1 cellular context compared by ENCODE assay signal in genomic region chr1:234735976-234736375, GRCh38.
TF ChIP-seq lines count a peak whose summit lies in the region.

No MANE protein-coding gene starts in this region.

TF ChIP-seq in IMR-90, 13 proteins besides CTCF, POLR2A, EP300 and RAD21:
- TF ChIP-seq NFE2L2 (IDR thresholded peaks at IDR 0.05; ENCODE audit: low read depth, low read length): no peak
- TF ChIP-seq MAZ (IDR thresholded peaks at IDR 0.05; ENCODE audit: borderline replicate concordance, low read depth, low read length): no peak
- TF ChIP-seq MXI1 (IDR thresholded peaks at IDR 0.05; ENCODE audit: borderline replicate concordance, low read depth, low read length): no peak
- TF ChIP-seq CEBPB (IDR thresholded peaks at IDR 0.05; ENCODE audit: low read depth, low read length): no peak
- no peak for TF ChIP-seq SMC3 (IDR thresholded peaks at IDR 0.05; ENCODE audit: low read depth, low read length)
- TF ChIP-seq, protein P1, sequence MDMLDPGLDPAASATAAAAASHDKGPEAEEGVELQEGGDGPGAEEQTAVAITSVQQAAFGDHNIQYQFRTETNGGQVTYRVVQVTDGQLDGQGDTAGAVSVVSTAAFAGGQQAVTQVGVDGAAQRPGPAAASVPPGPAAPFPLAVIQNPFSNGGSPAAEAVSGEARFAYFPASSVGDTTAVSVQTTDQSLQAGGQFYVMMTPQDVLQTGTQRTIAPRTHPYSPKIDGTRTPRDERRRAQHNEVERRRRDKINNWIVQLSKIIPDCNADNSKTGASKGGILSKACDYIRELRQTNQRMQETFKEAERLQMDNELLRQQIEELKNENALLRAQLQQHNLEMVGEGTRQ (IDR thresholded peaks at IDR 0.05; ENCODE audit: low read depth, low read length): no peak
- TF ChIP-seq FOS (IDR thresholded peaks at IDR 0.05; ENCODE audit: low read depth, low read length): no peak
- no peak for TF ChIP-seq CHD1 (IDR thresholded peaks at IDR 0.05; ENCODE audit: low read depth, low read length)
- TF ChIP-seq BHLHE40 (IDR thresholded peaks at IDR 0.05; ENCODE audit: low read depth, low read length): no peak
- TF ChIP-seq MAFK (IDR thresholded peaks at IDR 0.05; ENCODE audit: low read depth, low read length): no peak
- TF ChIP-seq RFX5 (IDR thresholded peaks at IDR 0.05; ENCODE audit: low read depth, low read length): no peak
- TF ChIP-seq RCOR1 (IDR thresholded peaks at IDR 0.05; ENCODE audit: insufficient replicate concordance, low read length): no peak
- TF ChIP-seq, protein P2, sequence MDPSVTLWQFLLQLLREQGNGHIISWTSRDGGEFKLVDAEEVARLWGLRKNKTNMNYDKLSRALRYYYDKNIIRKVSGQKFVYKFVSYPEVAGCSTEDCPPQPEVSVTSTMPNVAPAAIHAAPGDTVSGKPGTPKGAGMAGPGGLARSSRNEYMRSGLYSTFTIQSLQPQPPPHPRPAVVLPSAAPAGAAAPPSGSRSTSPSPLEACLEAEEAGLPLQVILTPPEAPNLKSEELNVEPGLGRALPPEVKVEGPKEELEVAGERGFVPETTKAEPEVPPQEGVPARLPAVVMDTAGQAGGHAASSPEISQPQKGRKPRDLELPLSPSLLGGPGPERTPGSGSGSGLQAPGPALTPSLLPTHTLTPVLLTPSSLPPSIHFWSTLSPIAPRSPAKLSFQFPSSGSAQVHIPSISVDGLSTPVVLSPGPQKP (IDR thresholded peaks at IDR 0.05; ENCODE audit: borderline replicate concordance, low read depth, low read length): no peak
